ENCODE assay signal across 1 cellular context in the genomic region with DNA sequence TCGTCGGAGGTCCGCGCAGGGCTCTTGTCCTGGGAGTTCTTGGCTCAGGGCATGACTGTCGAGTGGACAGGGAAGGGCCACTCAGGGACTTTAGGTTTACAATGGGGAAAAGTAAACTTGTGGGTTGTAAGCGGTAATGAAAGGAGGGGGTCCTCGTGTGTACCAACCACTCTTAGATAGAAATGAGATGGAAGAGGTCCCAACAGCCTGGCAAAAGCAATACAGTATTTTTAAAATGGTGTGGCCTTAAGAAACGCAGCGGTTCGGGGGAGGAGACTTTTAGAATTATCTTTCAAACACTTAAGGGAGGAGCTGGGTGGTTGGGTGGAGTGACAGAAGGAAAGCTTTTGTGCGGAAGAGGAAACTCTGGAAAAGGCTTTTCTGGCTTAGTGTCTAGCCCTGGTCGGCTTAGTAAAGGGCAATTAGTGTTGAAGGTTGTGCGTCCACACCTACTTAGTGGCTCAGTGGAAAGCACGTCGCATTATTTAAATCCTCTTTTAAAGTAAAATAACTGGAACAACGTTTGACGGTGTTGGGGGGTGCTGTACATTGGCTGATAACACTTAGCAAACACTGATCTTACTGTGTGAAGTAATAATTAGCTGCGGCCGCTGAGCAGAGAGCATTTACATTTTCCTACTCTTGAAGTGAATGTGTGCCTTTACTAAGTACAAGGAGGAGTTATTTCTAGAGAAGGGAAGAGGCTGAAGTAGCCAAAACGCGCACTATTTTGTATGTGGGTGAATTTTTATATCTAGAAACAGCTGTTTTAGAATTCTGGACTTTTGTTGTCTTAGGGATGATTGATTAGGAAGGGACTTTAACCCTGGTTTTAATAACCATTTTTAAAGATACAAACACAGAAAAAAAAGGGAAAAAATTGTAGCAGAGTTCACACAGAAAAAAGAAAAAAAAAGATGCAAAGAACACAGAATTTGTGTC.
TF ChIP-seq lines count a peak whose summit lies in the region.

No MANE protein-coding gene starts in this region.

TF ChIP-seq in GM12878, 131 proteins besides CTCF, POLR2A, EP300 and RAD21 (continued from another document and continues in another):
- TF ChIP-seq, protein P1, sequence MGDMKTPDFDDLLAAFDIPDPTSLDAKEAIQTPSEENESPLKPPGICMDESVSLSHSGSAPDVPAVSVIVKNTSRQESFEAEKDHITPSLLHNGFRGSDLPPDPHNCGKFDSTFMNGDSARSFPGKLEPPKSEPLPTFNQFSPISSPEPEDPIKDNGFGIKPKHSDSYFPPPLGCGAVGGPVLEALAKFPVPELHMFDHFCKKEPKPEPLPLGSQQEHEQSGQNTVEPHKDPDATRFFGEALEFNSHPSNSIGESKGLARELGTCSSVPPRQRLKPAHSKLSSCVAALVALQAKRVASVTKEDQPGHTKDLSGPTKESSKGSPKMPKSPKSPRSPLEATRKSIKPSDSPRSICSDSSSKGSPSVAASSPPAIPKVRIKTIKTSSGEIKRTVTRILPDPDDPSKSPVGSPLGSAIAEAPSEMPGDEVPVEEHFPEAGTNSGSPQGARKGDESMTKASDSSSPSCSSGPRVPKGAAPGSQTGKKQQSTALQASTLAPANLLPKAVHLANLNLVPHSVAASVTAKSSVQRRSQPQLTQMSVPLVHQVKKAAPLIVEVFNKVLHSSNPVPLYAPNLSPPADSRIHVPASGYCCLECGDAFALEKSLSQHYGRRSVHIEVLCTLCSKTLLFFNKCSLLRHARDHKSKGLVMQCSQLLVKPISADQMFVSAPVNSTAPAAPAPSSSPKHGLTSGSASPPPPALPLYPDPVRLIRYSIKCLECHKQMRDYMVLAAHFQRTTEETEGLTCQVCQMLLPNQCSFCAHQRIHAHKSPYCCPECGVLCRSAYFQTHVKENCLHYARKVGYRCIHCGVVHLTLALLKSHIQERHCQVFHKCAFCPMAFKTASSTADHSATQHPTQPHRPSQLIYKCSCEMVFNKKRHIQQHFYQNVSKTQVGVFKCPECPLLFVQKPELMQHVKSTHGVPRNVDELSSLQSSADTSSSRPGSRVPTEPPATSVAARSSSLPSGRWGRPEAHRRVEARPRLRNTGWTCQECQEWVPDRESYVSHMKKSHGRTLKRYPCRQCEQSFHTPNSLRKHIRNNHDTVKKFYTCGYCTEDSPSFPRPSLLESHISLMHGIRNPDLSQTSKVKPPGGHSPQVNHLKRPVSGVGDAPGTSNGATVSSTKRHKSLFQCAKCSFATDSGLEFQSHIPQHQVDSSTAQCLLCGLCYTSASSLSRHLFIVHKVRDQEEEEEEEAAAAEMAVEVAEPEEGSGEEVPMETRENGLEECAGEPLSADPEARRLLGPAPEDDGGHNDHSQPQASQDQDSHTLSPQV (IDR thresholded peaks at IDR 0.05), result no peak
- TF ChIP-seq, protein P2, sequence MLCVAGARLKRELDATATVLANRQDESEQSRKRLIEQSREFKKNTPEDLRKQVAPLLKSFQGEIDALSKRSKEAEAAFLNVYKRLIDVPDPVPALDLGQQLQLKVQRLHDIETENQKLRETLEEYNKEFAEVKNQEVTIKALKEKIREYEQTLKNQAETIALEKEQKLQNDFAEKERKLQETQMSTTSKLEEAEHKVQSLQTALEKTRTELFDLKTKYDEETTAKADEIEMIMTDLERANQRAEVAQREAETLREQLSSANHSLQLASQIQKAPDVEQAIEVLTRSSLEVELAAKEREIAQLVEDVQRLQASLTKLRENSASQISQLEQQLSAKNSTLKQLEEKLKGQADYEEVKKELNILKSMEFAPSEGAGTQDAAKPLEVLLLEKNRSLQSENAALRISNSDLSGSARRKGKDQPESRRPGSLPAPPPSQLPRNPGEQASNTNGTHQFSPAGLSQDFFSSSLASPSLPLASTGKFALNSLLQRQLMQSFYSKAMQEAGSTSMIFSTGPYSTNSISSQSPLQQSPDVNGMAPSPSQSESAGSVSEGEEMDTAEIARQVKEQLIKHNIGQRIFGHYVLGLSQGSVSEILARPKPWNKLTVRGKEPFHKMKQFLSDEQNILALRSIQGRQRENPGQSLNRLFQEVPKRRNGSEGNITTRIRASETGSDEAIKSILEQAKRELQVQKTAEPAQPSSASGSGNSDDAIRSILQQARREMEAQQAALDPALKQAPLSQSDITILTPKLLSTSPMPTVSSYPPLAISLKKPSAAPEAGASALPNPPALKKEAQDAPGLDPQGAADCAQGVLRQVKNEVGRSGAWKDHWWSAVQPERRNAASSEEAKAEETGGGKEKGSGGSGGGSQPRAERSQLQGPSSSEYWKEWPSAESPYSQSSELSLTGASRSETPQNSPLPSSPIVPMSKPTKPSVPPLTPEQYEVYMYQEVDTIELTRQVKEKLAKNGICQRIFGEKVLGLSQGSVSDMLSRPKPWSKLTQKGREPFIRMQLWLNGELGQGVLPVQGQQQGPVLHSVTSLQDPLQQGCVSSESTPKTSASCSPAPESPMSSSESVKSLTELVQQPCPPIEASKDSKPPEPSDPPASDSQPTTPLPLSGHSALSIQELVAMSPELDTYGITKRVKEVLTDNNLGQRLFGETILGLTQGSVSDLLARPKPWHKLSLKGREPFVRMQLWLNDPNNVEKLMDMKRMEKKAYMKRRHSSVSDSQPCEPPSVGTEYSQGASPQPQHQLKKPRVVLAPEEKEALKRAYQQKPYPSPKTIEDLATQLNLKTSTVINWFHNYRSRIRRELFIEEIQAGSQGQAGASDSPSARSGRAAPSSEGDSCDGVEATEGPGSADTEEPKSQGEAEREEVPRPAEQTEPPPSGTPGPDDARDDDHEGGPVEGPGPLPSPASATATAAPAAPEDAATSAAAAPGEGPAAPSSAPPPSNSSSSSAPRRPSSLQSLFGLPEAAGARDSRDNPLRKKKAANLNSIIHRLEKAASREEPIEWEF (IDR thresholded peaks at IDR 0.05; ENCODE audit: insufficient replicate concordance, low read depth, low read length), result no peak
- TF ChIP-seq NR2F1 (conservative IDR thresholded peaks at IDR 0.05) (peak; percentile 47), RAD51 (IDR thresholded peaks at IDR 0.05) (no peak), MEF2A (IDR thresholded peaks at IDR 0.05; ENCODE audit: insufficient read depth, low read depth, low read length) (0 out of 2 replicates have a peak, but pooled peaks have one; percentile 36), SMAD5 (IDR thresholded peaks at IDR 0.05; ENCODE audit: low read depth) (no peak), ZZZ3 (IDR thresholded peaks at IDR 0.05; ENCODE audit: control insufficient read depth, insufficient read length, low read depth) (no peak), RFX5 (IDR thresholded peaks at IDR 0.05; ENCODE audit: low read depth, low read length) (no peak), RELA (IDR thresholded peaks at IDR 0.05; ENCODE audit: borderline replicate concordance, partially characterized antibody) (no peak), SREBF1 (IDR thresholded peaks at IDR 0.05; ENCODE audit: low read length) (no peak), FOXM1 (IDR thresholded peaks at IDR 0.05; ENCODE audit: low read depth, low read length) (peak; percentile 59; the same call in 1 of the 2 replicates), SRF (IDR thresholded peaks at IDR 0.05; ENCODE audit: low read depth in 2 of 2, low read length in 2 of 2) (0 out of 4 replicates have a peak, but pooled peaks of 1 of the 2 experiments have one; percentile 55), IRF4 (IDR thresholded peaks at IDR 0.05; ENCODE audit: low read depth, low read length) (peak; percentile 71; the same call in 1 of the 2 replicates), BMI1 (IDR thresholded peaks at IDR 0.05; ENCODE audit: borderline replicate concordance) (0 out of 2 replicates have a peak, but pooled peaks have one; percentile 31), ZNF274 (IDR thresholded peaks at IDR 0.05; ENCODE audit: insufficient read depth, insufficient read length) (no peak), CREB1 (IDR thresholded peaks at IDR 0.05; ENCODE audit: low read depth) (no peak), ZNF207 (IDR thresholded peaks at IDR 0.05; ENCODE audit: borderline replicate concordance) (no peak), SIX5 (IDR thresholded peaks at IDR 0.05; ENCODE audit: low read depth, low read length, severe bottlenecking) (no peak)
- TF ChIP-seq, protein P3, sequence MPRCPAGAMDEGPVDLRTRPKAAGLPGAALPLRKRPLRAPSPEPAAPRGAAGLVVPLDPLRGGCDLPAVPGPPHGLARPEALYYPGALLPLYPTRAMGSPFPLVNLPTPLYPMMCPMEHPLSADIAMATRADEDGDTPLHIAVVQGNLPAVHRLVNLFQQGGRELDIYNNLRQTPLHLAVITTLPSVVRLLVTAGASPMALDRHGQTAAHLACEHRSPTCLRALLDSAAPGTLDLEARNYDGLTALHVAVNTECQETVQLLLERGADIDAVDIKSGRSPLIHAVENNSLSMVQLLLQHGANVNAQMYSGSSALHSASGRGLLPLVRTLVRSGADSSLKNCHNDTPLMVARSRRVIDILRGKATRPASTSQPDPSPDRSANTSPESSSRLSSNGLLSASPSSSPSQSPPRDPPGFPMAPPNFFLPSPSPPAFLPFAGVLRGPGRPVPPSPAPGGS (IDR thresholded peaks at IDR 0.05; ENCODE audit: borderline replicate concordance, insufficient read depth, low read depth, low read length, poor library complexity, severe bottlenecking), result no peak
- TF ChIP-seq, protein P4, sequence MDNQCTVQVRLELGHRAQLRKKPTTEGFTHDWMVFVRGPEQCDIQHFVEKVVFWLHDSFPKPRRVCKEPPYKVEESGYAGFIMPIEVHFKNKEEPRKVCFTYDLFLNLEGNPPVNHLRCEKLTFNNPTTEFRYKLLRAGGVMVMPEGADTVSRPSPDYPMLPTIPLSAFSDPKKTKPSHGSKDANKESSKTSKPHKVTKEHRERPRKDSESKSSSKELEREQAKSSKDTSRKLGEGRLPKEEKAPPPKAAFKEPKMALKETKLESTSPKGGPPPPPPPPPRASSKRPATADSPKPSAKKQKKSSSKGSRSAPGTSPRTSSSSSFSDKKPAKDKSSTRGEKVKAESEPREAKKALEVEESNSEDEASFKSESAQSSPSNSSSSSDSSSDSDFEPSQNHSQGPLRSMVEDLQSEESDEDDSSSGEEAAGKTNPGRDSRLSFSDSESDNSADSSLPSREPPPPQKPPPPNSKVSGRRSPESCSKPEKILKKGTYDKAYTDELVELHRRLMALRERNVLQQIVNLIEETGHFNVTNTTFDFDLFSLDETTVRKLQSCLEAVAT (IDR thresholded peaks at IDR 0.05), result no peak
- TF ChIP-seq, protein P5, sequence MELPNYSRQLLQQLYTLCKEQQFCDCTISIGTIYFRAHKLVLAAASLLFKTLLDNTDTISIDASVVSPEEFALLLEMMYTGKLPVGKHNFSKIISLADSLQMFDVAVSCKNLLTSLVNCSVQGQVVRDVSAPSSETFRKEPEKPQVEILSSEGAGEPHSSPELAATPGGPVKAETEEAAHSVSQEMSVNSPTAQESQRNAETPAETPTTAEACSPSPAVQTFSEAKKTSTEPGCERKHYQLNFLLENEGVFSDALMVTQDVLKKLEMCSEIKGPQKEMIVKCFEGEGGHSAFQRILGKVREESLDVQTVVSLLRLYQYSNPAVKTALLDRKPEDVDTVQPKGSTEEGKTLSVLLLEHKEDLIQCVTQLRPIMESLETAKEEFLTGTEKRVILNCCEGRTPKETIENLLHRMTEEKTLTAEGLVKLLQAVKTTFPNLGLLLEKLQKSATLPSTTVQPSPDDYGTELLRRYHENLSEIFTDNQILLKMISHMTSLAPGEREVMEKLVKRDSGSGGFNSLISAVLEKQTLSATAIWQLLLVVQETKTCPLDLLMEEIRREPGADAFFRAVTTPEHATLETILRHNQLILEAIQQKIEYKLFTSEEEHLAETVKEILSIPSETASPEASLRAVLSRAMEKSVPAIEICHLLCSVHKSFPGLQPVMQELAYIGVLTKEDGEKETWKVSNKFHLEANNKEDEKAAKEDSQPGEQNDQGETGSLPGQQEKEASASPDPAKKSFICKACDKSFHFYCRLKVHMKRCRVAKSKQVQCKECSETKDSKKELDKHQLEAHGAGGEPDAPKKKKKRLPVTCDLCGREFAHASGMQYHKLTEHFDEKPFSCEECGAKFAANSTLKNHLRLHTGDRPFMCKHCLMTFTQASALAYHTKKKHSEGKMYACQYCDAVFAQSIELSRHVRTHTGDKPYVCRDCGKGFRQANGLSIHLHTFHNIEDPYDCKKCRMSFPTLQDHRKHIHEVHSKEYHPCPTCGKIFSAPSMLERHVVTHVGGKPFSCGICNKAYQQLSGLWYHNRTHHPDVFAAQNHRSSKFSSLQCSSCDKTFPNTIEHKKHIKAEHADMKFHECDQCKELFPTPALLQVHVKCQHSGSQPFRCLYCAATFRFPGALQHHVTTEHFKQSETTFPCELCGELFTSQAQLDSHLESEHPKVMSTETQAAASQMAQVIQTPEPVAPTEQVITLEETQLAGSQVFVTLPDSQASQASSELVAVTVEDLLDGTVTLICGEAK (IDR thresholded peaks at IDR 0.05; ENCODE audit: borderline replicate concordance), result no peak
- TF ChIP-seq, protein P6, sequence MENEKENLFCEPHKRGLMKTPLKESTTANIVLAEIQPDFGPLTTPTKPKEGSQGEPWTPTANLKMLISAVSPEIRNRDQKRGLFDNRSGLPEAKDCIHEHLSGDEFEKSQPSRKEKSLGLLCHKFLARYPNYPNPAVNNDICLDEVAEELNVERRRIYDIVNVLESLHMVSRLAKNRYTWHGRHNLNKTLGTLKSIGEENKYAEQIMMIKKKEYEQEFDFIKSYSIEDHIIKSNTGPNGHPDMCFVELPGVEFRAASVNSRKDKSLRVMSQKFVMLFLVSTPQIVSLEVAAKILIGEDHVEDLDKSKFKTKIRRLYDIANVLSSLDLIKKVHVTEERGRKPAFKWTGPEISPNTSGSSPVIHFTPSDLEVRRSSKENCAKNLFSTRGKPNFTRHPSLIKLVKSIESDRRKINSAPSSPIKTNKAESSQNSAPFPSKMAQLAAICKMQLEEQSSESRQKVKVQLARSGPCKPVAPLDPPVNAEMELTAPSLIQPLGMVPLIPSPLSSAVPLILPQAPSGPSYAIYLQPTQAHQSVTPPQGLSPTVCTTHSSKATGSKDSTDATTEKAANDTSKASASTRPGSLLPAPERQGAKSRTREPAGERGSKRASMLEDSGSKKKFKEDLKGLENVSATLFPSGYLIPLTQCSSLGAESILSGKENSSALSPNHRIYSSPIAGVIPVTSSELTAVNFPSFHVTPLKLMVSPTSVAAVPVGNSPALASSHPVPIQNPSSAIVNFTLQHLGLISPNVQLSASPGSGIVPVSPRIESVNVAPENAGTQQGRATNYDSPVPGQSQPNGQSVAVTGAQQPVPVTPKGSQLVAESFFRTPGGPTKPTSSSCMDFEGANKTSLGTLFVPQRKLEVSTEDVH (IDR thresholded peaks at IDR 0.05; ENCODE audit: low read depth, partially characterized antibody), result no peak
- TF ChIP-seq, protein P7, sequence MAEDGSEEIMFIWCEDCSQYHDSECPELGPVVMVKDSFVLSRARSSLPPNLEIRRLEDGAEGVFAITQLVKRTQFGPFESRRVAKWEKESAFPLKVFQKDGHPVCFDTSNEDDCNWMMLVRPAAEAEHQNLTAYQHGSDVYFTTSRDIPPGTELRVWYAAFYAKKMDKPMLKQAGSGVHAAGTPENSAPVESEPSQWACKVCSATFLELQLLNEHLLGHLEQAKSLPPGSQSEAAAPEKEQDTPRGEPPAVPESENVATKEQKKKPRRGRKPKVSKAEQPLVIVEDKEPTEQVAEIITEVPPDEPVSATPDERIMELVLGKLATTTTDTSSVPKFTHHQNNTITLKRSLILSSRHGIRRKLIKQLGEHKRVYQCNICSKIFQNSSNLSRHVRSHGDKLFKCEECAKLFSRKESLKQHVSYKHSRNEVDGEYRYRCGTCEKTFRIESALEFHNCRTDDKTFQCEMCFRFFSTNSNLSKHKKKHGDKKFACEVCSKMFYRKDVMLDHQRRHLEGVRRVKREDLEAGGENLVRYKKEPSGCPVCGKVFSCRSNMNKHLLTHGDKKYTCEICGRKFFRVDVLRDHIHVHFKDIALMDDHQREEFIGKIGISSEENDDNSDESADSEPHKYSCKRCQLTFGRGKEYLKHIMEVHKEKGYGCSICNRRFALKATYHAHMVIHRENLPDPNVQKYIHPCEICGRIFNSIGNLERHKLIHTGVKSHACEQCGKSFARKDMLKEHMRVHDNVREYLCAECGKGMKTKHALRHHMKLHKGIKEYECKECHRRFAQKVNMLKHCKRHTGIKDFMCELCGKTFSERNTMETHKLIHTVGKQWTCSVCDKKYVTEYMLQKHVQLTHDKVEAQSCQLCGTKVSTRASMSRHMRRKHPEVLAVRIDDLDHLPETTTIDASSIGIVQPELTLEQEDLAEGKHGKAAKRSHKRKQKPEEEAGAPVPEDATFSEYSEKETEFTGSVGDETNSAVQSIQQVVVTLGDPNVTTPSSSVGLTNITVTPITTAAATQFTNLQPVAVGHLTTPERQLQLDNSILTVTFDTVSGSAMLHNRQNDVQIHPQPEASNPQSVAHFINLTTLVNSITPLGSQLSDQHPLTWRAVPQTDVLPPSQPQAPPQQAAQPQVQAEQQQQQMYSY (CRISPR knock-in tag; IDR thresholded peaks at IDR 0.05), result no peak
